16 cellular contexts compared by ENCODE assay signal in the genomic region with DNA sequence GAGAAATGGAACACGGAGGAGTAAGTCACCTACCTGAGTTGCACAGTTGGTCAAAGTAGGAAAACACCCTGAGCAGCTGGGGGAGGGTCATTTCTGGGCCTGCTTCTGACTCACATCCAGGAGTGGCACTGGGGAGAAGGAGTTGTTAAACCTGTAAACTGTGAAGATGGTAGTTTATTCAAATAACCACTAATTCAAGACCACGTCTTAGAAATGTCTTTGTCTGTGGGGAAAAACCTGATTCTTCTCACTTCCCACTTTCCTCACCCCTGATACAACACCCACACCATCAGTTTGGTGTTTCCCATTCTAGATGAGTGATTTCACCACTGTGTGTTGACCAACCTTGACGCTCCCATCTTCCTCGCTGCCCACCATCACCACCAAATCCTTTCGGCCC.
DNase-seq lines count a peak whose midpoint lies in the region; ATAC-seq, FAIRE-seq and TF ChIP-seq lines count a peak whose summit lies in the region.
"Had no signal": no experiment of that assay in that cellular context is flagged by ENCODE, and none has a peak within 500 bp of the region (broad histone marks: within the 10 kb centered on the region; RNA-seq: fewer than 3 reads in every experiment).

No MANE protein-coding gene starts in this region.

- no peaks in the 10 kb centered on the region for H3K4me1 ChIP-seq in CD8-positive, alpha-beta T cell (ENCODE audit: insufficient read depth, low read length)
- H3K4me1 ChIP-seq: SJSA1 had no signal

- H3K36me3 ChIP-seq in CD8-positive, alpha-beta T cell (ENCODE audit: insufficient read depth, low read length) = no peaks in the 10 kb centered on the region
- H3K36me3 ChIP-seq: SJSA1 had no signal

- H3K4me1 Mint-ChIP-seq in CD8-positive, alpha-beta T cell (ENCODE audit: low read depth) = no peaks in the 10 kb centered on the region

- DNase-seq in GM12892 (ENCODE audit: insufficient read length) = no peak
- no peak for DNase-seq in NCI-H2227 treated with DMSO at 0.1 percent for 48 hours (lab: John Stamatoyannopoulos, UW)
- DNase-seq in CD8-positive, alpha-beta T cell = no peak
- no peak for DNase-seq in stimulated activated CD4-positive, alpha-beta T cell treated with anti-CD3 and anti-CD28 coated beads, Interleukin-4, amount 100 ng/mL, for 1 hour
- DNase-seq in NCI-H82 treated with DMSO at 0.1 percent for 48 hours (lab: John Stamatoyannopoulos, UW; ENCODE audit: unreplicated experiment) = no peak
- DNase-seq: DMS79, left cardiac atrium, NCI-H526, nephron progenitor cell had no signal

- POLR2A ChIA-PET in CD8-positive, alpha-beta T cell (lab: Charles Lee) = no interaction called here

- peak; percentile 90 for FAIRE-seq in GM12892 (lab: Jason Lieb, UNC)
- FAIRE-seq: frontal cortex had no signal

- CTCF ChIA-PET in CD8-positive, alpha-beta T cell (lab: Charles Lee) = no interaction called here

- H3K9me3 Mint-ChIP-seq in CD8-positive, alpha-beta T cell = peaks cover 3% of the 10 kb centered on the region
- H3K9me3 Mint-ChIP-seq: nephron progenitor cell had no signal

- no peak overlapping the region for H3K4me3 ChIP-seq in CD8-positive, alpha-beta T cell (ENCODE audit: low read depth, low read length)
- H3K4me3 ChIP-seq: SJSA1, smooth muscle cell had no signal

- peak; percentile 78 for ATAC-seq in GM19463 (IDR thresholded peaks at IDR 0.05; ENCODE audit: unreplicated experiment)
- ATAC-seq in HG02840 (IDR thresholded peaks at IDR 0.05; ENCODE audit: low FRiP score, unreplicated experiment) = peak; percentile 61
- peak; percentile 68 for ATAC-seq in HG03565 (IDR thresholded peaks at IDR 0.05; ENCODE audit: unreplicated experiment)
- no peak for ATAC-seq in CD8-positive, alpha-beta T cell
- ATAC-seq: left cardiac atrium had no signal

- intact Hi-C loops in CD8-positive, alpha-beta T cell (cut with DNase I, micrococcal nuclease) = no loop called here

- H3K27me3 Mint-ChIP-seq in CD8-positive, alpha-beta T cell (ENCODE audit: low read depth) = no peaks in the 10 kb centered on the region

- TF ChIP-seq CTCF in CD8-positive, alpha-beta T cell (IDR thresholded peaks at IDR 0.05) = no peak

- H3K36me3 Mint-ChIP-seq in CD8-positive, alpha-beta T cell = no peaks in the 10 kb centered on the region

- no peaks in the 10 kb centered on the region for H3K27me3 ChIP-seq in CD8-positive, alpha-beta T cell (ENCODE audit: insufficient read depth, low read length)
- H3K27me3 ChIP-seq: SJSA1 had no signal

- H3K9me3 ChIP-seq in CD8-positive, alpha-beta T cell (ENCODE audit: low read length) = no peaks in the 10 kb centered on the region
- H3K9me3 ChIP-seq: SJSA1 had no signal

- H3K27ac ChIP-seq in CD8-positive, alpha-beta T cell (ENCODE audit: low read depth, low read length) = no peak overlapping the region
- H3K27ac ChIP-seq: SJSA1, VCaP had no signal

- no peak overlapping the region for H3K27ac Mint-ChIP-seq in CD8-positive, alpha-beta T cell
- H3K27ac Mint-ChIP-seq: nephron progenitor cell had no signal

- no peak for TF ChIP-seq POLR2A in GM12892 (IDR thresholded peaks at IDR 0.05; ENCODE audit: low read depth, low read length)

- H3K4me3 Mint-ChIP-seq in CD8-positive, alpha-beta T cell = no peak overlapping the region
- H3K4me3 Mint-ChIP-seq: nephron progenitor cell had no signal
